In the genomic region with DNA sequence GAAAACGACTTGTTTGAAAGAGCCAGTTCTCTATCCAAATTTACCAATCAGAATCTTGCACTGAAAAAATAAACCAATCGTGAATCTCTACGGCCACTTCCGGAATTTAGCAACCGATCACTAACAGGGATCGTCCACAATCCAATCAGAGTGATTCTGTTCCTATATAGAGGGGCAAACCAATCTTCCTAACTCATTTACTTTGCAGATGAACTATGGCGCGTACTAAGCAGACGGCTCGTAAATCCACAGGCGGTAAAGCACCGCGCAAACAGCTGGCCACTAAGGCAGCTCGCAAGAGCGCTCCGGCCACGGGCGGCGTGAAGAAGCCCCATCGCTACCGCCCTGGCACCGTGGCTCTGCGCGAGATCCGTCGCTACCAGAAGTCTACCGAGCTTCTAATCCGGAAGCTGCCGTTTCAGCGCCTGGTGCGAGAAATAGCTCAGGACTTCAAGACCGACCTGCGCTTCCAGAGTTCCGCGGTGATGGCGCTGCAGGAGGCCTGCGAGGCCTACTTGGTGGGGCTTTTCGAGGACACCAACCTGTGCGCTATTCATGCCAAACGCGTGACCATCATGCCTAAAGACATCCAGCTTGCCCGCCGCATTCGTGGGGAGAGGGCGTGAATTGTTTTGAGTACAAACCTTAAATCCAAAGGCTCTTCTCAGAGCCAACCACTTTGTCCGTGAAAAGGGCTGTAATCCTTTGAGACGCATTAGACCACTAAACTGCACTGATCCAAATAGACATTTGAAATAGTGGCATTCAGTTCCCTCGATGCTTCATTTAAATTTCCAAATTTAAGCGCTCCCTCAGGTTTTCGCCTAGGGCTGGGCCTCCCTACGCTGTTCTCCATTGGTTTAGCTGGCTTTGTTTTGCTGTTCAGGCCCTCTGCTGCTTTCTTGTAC, we compare ENCODE assay signal across 8 cellular contexts.
A peak's percentile ranks its signal among the peaks of the same experiment; 100 is the strongest.
DNase-seq lines count a peak whose midpoint lies in the region; ATAC-seq, FAIRE-seq and TF ChIP-seq lines count a peak whose summit lies in the region.

No MANE protein-coding gene starts in this region.

- H3K27me3 ChIP-seq in DOHH2 (ENCODE audit: control insufficient read depth, low read length) (no peaks in the 10 kb centered on the region), SJSA1 (replicated peaks) (no peaks in the 10 kb centered on the region), psoas muscle (ENCODE audit: insufficient read depth in 3 of 3, low read length in 2 of 3) (peaks cover 0 to 48% (median 7%) of the 10 kb centered on the region in 3 donors)

- H3K79me2 ChIP-seq in DOHH2 (ENCODE audit: control insufficient read depth, low read length) = peaks cover 11% of the 10 kb centered on the region

- no peaks in the 10 kb centered on the region for H3K9me3 Mint-ChIP-seq in activated naive CD4-positive, alpha-beta T cell treated with anti-CD3 and anti-CD28 coated beads, Interleukin-2, amount 50 U/mL, for 72 hours

- no peaks in the 10 kb centered on the region for H4K20me1 ChIP-seq in DOHH2 (ENCODE audit: control insufficient read depth, insufficient read depth, low read depth, low read length)

- ATAC-seq in Right ventricle myocardium superior (ENCODE audit: poor library complexity) (peak; percentile 72), psoas muscle (peak; percentile 55 to 77 (median 62)), HG03175 (IDR thresholded peaks at IDR 0.05; ENCODE audit: unreplicated experiment) (no peak)
- ATAC-seq in activated naive CD4-positive, alpha-beta T cell treated with anti-CD3 and anti-CD28 coated beads, Interleukin-2, amount 50 U/mL, for 72 hours = no peak

- H3K36me3 ChIP-seq in DOHH2 (ENCODE audit: control insufficient read depth, low read length) = peaks cover 10% of the 10 kb centered on the region
- peaks cover 19% of the 10 kb centered on the region for H3K36me3 ChIP-seq in SJSA1
- H3K36me3 ChIP-seq in psoas muscle (ENCODE audit: insufficient read depth in 1 of 2, low read depth in 1 of 2) = no peaks in the 10 kb centered on the region

- H3K27ac ChIP-seq in DOHH2 (ENCODE audit: low read depth, low read length) (peak overlapping the region; percentile 86), SJSA1 (peak overlapping the region; percentile 98), psoas muscle (peak overlapping the region; percentile 90)

- intact Hi-C loops in Right ventricle myocardium superior (cut with DNase I) = no loop called here
- intact Hi-C loops in psoas muscle (cut with DNase I) = no loop called here

- H3K9me3 ChIP-seq in DOHH2 (ENCODE audit: control insufficient read depth, insufficient read depth, low read length) (peaks cover 6% of the 10 kb centered on the region; the same call in 1 of the 2 replicates), SJSA1 (replicated peaks) (peaks cover 3% of the 10 kb centered on the region), psoas muscle (no peaks in the 10 kb centered on the region)

- peak in 1 of 2 experiments; percentile 36 for DNase-seq in SJSA1 (ENCODE audit: low read depth in 1 of 2, low spot score in 2 of 2)
- no peak for DNase-seq in Right ventricle myocardium superior
- peak in 1 of 2 donors; percentile 49 for DNase-seq in psoas muscle
- no peak for DNase-seq in central memory CD4-positive, alpha-beta T cell
- DNase-seq in activated naive CD4-positive, alpha-beta T cell treated with anti-CD3 and anti-CD28 coated beads, Interleukin-2, amount 50 U/mL, for 72 hours (ENCODE audit: low spot score in 2 of 2) = no peak
- DNase-seq in HTR-8/SVneo (ENCODE audit: insufficient read length, low spot score) = no peak

- 34 to 38% (median 36%) methylated on average over 51 of the region's 51 CpGs for WGBS in psoas muscle, 3 donors

- no peaks in the 10 kb centered on the region for H3K9me2 ChIP-seq in DOHH2 (replicated peaks; ENCODE audit: control insufficient read depth, low read length)

- TF ChIP-seq CTCF in DOHH2 (IDR thresholded peaks at IDR 0.05; ENCODE audit: low read depth, low read length, poor library complexity, severe bottlenecking) = no peak
- no peak for TF ChIP-seq CTCF in psoas muscle (IDR thresholded peaks at IDR 0.05)

- H3K4me3 ChIP-seq in DOHH2 (ENCODE audit: low read length) = peak overlapping the region; percentile 71
- H3K4me3 ChIP-seq in SJSA1 = peak overlapping the region; percentile 45
- peak overlapping the region; percentile 66 for H3K4me3 ChIP-seq in psoas muscle

- H3K4me2 ChIP-seq in DOHH2 (ENCODE audit: low read length) = peak overlapping the region; percentile 75

- H3K4me1 ChIP-seq in DOHH2 (ENCODE audit: control insufficient read depth, low read length) = peaks cover 55% of the 10 kb centered on the region
- H3K4me1 ChIP-seq in SJSA1 (replicated peaks) = peaks cover 17% of the 10 kb centered on the region
- no peaks in the 10 kb centered on the region for H3K4me1 ChIP-seq in psoas muscle

- no peak overlapping the region for H3K27ac Mint-ChIP-seq in activated naive CD4-positive, alpha-beta T cell treated with anti-CD3 and anti-CD28 coated beads, Interleukin-2, amount 50 U/mL, for 72 hours

- H3K36me3 Mint-ChIP-seq in activated naive CD4-positive, alpha-beta T cell treated with anti-CD3 and anti-CD28 coated beads, Interleukin-2, amount 50 U/mL, for 72 hours = no peaks in the 10 kb centered on the region

- H3F3A ChIP-seq in DOHH2 (ENCODE audit: control insufficient read depth, insufficient read depth) = peaks cover 19% of the 10 kb centered on the region

- no peak for FAIRE-seq in HTR-8/SVneo (lab: Jason Lieb, UNC)

Comparison
In these comparisons a context has a peak if more than half of its experiments do, and no peak if none do; other contexts are left out.
1. ATAC-seq: peak in Right ventricle myocardium superior (single experiment) and psoas muscle (4 of 4); none in HG03175 (single experiment) and activated naive CD4-positive, alpha-beta T cell treated with anti-CD3 and anti-CD28 coated beads, Interleukin-2, amount 50 U/mL, for 72 hours (0 of 2).
2. Peak in every context shown above with its lines, with median percentiles within 50 percentile points of each other: H3K27ac ChIP-seq and H3K4me3 ChIP-seq.